ENCODE assay signal across 1 cellular context in the genomic region with DNA sequence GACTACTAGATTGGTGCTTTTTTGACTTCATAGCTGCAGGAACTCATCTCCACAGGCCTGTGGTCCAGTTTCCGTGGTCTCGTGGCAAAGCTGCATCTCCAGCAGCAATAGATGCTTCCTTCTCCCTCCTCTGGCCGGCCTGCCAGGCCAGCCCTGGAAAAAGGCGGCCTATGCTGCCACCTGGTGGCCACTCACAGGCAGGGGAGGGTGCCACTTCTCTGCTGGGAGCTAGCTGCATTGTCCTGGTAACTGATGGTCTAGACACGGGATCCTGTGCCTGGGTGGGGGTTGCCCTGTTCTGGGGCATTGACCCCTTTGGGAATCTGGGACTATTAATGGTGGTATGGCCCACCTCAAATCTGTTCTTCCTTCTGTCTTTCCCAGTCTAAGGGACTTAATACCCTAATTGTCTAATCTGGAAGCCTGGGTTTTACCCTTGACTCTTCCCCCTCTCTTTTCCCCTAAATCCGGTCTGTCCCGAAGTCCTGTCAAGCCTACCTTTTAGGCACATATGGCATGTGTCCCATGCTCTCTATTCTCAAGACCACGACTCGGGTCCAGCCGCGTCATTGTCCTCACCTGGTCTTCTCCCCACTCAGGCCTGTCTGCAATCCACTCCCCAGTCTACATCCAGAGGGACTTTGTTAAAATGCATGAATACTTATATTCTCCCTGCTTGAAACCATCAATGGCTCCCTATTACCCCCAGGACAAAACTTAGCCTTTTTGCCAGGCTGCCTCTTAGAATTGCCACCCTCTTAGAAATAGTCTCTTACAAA.
TF ChIP-seq lines count a peak whose summit lies in the region.

No MANE protein-coding gene starts in this region.

TF ChIP-seq in K562, 482 proteins besides CTCF, POLR2A, EP300 and RAD21 (continued from another document and continues in another):
- no peak for TF ChIP-seq MXD1 (CRISPR knock-in tag; IDR thresholded peaks at IDR 0.05; ENCODE audit: borderline replicate concordance, poor library complexity, severe bottlenecking)
- no peak for TF ChIP-seq ZNF239 (CRISPR knock-in tag; IDR thresholded peaks at IDR 0.05)
- no peak for TF ChIP-seq HNRNPH1 (optimal IDR thresholded peaks at IDR 0.05; ENCODE audit: low read depth, low read length)
- TF ChIP-seq HMGN3 (IDR thresholded peaks at IDR 0.05; ENCODE audit: borderline replicate concordance, extremely low read depth, insufficient read length, low read depth, low read length): no peak
- TF ChIP-seq ZNF449 (CRISPR knock-in tag; IDR thresholded peaks at IDR 0.05): no peak
- TF ChIP-seq ZNF143 (CRISPR knock-in tag; IDR thresholded peaks at IDR 0.05): no peak
- no peak for TF ChIP-seq ZNF696 (CRISPR knock-in tag; conservative IDR thresholded peaks at IDR 0.05)
- peak; percentile 98 for TF ChIP-seq ARID2 (IDR thresholded peaks at IDR 0.05)
- TF ChIP-seq, protein P1, sequence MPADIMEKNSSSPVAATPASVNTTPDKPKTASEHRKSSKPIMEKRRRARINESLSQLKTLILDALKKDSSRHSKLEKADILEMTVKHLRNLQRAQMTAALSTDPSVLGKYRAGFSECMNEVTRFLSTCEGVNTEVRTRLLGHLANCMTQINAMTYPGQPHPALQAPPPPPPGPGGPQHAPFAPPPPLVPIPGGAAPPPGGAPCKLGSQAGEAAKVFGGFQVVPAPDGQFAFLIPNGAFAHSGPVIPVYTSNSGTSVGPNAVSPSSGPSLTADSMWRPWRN (IDR thresholded peaks at IDR 0.05; ENCODE audit: low read depth): no peak
- peak; percentile 25; the same call in 1 of the 2 replicates for TF ChIP-seq SOX6 (IDR thresholded peaks at IDR 0.05)
- TF ChIP-seq ELF4 (CRISPR knock-in tag; IDR thresholded peaks at IDR 0.05): no peak
- TF ChIP-seq SMAD2 (IDR thresholded peaks at IDR 0.05; ENCODE audit: low read depth, low read length): no peak
- TF ChIP-seq ZNF584 (CRISPR knock-in tag; IDR thresholded peaks at IDR 0.05; ENCODE audit: low read depth): no peak
- no peak for TF ChIP-seq CAMTA2 (CRISPR knock-in tag; conservative IDR thresholded peaks at IDR 0.05)
- TF ChIP-seq SAP30 (IDR thresholded peaks at IDR 0.05; ENCODE audit: borderline replicate concordance, insufficient read depth, low read depth, low read length, poor library complexity, severe bottlenecking): no peak
- TF ChIP-seq ZNF586 (CRISPR knock-in tag; conservative IDR thresholded peaks at IDR 0.05): no peak
- TF ChIP-seq, protein P2, sequence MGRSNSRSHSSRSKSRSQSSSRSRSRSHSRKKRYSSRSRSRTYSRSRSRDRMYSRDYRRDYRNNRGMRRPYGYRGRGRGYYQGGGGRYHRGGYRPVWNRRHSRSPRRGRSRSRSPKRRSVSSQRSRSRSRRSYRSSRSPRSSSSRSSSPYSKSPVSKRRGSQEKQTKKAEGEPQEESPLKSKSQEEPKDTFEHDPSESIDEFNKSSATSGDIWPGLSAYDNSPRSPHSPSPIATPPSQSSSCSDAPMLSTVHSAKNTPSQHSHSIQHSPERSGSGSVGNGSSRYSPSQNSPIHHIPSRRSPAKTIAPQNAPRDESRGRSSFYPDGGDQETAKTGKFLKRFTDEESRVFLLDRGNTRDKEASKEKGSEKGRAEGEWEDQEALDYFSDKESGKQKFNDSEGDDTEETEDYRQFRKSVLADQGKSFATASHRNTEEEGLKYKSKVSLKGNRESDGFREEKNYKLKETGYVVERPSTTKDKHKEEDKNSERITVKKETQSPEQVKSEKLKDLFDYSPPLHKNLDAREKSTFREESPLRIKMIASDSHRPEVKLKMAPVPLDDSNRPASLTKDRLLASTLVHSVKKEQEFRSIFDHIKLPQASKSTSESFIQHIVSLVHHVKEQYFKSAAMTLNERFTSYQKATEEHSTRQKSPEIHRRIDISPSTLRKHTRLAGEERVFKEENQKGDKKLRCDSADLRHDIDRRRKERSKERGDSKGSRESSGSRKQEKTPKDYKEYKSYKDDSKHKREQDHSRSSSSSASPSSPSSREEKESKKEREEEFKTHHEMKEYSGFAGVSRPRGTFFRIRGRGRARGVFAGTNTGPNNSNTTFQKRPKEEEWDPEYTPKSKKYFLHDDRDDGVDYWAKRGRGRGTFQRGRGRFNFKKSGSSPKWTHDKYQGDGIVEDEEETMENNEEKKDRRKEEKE (IDR thresholded peaks at IDR 0.05; ENCODE audit: borderline replicate concordance in 1 of 2, control insufficient read depth in 1 of 2, low read depth in 2 of 2, low read length in 1 of 2): no peak
- no peak for TF ChIP-seq ZNF212 (CRISPR knock-in tag; IDR thresholded peaks at IDR 0.05)
- TF ChIP-seq KLF16 (IDR thresholded peaks at IDR 0.05): no peak
- no peak for TF ChIP-seq ZKSCAN3 (CRISPR knock-in tag; IDR thresholded peaks at IDR 0.05)
- no peak for TF ChIP-seq HBP1 (CRISPR knock-in tag; IDR thresholded peaks at IDR 0.05)
- TF ChIP-seq, protein P3, sequence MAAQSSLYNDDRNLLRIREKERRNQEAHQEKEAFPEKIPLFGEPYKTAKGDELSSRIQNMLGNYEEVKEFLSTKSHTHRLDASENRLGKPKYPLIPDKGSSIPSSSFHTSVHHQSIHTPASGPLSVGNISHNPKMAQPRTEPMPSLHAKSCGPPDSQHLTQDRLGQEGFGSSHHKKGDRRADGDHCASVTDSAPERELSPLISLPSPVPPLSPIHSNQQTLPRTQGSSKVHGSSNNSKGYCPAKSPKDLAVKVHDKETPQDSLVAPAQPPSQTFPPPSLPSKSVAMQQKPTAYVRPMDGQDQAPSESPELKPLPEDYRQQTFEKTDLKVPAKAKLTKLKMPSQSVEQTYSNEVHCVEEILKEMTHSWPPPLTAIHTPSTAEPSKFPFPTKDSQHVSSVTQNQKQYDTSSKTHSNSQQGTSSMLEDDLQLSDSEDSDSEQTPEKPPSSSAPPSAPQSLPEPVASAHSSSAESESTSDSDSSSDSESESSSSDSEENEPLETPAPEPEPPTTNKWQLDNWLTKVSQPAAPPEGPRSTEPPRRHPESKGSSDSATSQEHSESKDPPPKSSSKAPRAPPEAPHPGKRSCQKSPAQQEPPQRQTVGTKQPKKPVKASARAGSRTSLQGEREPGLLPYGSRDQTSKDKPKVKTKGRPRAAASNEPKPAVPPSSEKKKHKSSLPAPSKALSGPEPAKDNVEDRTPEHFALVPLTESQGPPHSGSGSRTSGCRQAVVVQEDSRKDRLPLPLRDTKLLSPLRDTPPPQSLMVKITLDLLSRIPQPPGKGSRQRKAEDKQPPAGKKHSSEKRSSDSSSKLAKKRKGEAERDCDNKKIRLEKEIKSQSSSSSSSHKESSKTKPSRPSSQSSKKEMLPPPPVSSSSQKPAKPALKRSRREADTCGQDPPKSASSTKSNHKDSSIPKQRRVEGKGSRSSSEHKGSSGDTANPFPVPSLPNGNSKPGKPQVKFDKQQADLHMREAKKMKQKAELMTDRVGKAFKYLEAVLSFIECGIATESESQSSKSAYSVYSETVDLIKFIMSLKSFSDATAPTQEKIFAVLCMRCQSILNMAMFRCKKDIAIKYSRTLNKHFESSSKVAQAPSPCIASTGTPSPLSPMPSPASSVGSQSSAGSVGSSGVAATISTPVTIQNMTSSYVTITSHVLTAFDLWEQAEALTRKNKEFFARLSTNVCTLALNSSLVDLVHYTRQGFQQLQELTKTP (IDR thresholded peaks at IDR 0.05; ENCODE audit: low read depth in 1 of 2, partially characterized antibody in 2 of 2): no peak
- TF ChIP-seq STAG1 (CRISPR knock-in tag; IDR thresholded peaks at IDR 0.05; ENCODE audit: borderline replicate concordance): peak; percentile 98
- no peak for TF ChIP-seq DNMT1 (IDR thresholded peaks at IDR 0.05)
- no peak for TF ChIP-seq CBX8 (IDR thresholded peaks at IDR 0.05; ENCODE audit: borderline replicate concordance, extremely low read depth, low read depth, low read length, poor library complexity, severe bottlenecking)
- no peak for TF ChIP-seq SUPT5H (IDR thresholded peaks at IDR 0.05)
- 0 out of 2 replicates have a peak, but pooled peaks have one; percentile 5 for TF ChIP-seq NFIC (IDR thresholded peaks at IDR 0.05)
- TF ChIP-seq DEAF1 (CRISPR knock-in tag; IDR thresholded peaks at IDR 0.05): peak; percentile 97
- no peak for TF ChIP-seq ZNF140 (CRISPR knock-in tag; IDR thresholded peaks at IDR 0.05)
- TF ChIP-seq, protein P4, sequence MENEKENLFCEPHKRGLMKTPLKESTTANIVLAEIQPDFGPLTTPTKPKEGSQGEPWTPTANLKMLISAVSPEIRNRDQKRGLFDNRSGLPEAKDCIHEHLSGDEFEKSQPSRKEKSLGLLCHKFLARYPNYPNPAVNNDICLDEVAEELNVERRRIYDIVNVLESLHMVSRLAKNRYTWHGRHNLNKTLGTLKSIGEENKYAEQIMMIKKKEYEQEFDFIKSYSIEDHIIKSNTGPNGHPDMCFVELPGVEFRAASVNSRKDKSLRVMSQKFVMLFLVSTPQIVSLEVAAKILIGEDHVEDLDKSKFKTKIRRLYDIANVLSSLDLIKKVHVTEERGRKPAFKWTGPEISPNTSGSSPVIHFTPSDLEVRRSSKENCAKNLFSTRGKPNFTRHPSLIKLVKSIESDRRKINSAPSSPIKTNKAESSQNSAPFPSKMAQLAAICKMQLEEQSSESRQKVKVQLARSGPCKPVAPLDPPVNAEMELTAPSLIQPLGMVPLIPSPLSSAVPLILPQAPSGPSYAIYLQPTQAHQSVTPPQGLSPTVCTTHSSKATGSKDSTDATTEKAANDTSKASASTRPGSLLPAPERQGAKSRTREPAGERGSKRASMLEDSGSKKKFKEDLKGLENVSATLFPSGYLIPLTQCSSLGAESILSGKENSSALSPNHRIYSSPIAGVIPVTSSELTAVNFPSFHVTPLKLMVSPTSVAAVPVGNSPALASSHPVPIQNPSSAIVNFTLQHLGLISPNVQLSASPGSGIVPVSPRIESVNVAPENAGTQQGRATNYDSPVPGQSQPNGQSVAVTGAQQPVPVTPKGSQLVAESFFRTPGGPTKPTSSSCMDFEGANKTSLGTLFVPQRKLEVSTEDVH (IDR thresholded peaks at IDR 0.05; ENCODE audit: low read depth, partially characterized antibody): no peak
- TF ChIP-seq, protein P5, sequence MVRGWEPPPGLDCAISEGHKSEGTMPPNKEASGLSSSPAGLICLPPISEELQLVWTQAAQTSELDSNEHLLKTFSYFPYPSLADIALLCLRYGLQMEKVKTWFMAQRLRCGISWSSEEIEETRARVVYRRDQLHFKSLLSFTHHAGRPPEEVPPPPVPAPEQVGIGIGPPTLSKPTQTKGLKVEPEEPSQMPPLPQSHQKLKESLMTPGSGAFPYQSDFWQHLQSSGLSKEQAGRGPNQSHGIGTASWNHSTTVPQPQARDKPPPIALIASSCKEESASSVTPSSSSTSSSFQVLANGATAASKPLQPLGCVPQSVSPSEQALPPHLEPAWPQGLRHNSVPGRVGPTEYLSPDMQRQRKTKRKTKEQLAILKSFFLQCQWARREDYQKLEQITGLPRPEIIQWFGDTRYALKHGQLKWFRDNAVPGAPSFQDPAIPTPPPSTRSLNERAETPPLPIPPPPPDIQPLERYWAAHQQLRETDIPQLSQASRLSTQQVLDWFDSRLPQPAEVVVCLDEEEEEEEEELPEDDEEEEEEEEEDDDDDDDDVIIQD (CRISPR knock-in tag; IDR thresholded peaks at IDR 0.05): no peak
- no peak for TF ChIP-seq U2AF1 (optimal IDR thresholded peaks at IDR 0.05; ENCODE audit: low read depth, low read length)
- 0 out of 2 replicates have a peak, but pooled peaks have one; percentile 16 for TF ChIP-seq L3MBTL2 (IDR thresholded peaks at IDR 0.05)
- TF ChIP-seq RAD51 (IDR thresholded peaks at IDR 0.05; ENCODE audit: borderline replicate concordance, low read depth): no peak
- TF ChIP-seq FOXK1 (CRISPR knock-in tag; IDR thresholded peaks at IDR 0.05; ENCODE audit: borderline replicate concordance): no peak
- no peak for TF ChIP-seq ZC3H11A (IDR thresholded peaks at IDR 0.05; ENCODE audit: low read depth, low read length)
- TF ChIP-seq CREBBP (IDR thresholded peaks at IDR 0.05; ENCODE audit: low read depth, low read length): no peak
